10 cellular contexts compared by ENCODE assay signal in the genomic region with DNA sequence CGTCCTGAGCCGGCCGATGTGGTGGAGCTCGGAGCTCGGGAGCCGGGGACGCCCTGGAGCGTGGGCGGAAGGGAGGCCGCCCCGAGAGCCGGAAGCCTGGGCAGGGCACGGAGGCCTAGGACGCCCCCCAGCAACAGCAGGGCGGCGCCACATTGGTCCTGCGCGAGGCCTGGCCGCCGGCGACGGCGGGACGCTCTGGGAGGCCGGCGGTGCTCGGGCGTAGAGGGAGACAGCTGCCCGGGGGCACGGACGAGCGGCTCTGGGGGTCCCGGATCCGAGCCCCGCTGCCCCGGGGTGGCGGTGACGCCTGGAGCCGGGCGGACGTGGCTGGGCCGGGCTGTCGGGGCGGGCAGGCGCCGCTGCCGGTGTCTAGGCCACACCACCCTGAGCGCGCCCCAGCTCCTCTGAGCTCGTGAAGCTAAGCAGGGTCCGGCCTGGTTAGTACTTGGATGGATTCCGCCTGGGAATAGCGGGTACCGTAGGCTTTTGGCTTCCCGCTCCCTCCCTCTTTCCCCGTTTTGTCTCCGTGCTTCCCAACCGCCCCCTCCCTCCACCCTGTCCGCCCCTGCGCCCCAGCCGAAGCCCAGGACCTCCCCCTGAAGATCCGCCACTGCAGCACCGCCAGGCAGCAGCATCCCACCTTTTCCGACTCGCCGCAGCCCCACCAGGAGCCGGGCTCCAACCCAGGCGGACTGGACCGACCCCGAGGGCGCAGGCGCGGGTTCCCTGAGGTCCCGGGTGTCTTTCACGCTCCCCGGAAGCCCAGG. TPM values are rescaled to one million over a fixed set of nuclear protein-coding genes. Genes with fewer than 3 reads are reported as not detected.
DNase-seq lines count a peak whose midpoint lies in the region; ATAC-seq and TF ChIP-seq lines count a peak whose summit lies in the region.
"Had no signal": no experiment of that assay in that cellular context is flagged by ENCODE, and none has a peak within 500 bp of the region (broad histone marks: within the 10 kb centered on the region; RNA-seq: fewer than 3 reads in every experiment).

No MANE protein-coding gene starts in this region.

- peak overlapping the region; percentile 78 for H3K4me2 ChIP-seq in smooth muscle cell

- H3K9me3 ChIP-seq in smooth muscle cell (replicated peaks; ENCODE audit: low read depth), result no peaks in the 10 kb centered on the region

- TF ChIP-seq CTCF in foreskin keratinocyte (conservative IDR thresholded peaks at IDR 0.05) (no peak), smooth muscle cell (IDR thresholded peaks at IDR 0.05; ENCODE audit: borderline replicate concordance, insufficient read depth, poor library complexity, severe bottlenecking) (no peak)

- H3K4me1 ChIP-seq in foreskin keratinocyte (no peaks in the 10 kb centered on the region), smooth muscle cell (ENCODE audit: low read depth) (no peaks in the 10 kb centered on the region)

- no peak overlapping the region for H3K9ac ChIP-seq in smooth muscle cell (ENCODE audit: low read depth)

- H3K4me3 ChIP-seq in smooth muscle cell, result peak overlapping the region; percentile 41

- ATAC-seq in GM18511 (IDR thresholded peaks at IDR 0.05; ENCODE audit: unreplicated experiment), result peak; percentile 57
- ATAC-seq in foreskin keratinocyte, result peak; percentile 57
- ATAC-seq in GM21529 (IDR thresholded peaks at IDR 0.05; ENCODE audit: unreplicated experiment), result no peak
- ATAC-seq in GM21576 (IDR thresholded peaks at IDR 0.05; ENCODE audit: unreplicated experiment), result no peak

- no peak overlapping the region for H3K27ac ChIP-seq in foreskin keratinocyte
- H3K27ac ChIP-seq in smooth muscle cell (ENCODE audit: low read depth), result no peak overlapping the region

- H3K79me2 ChIP-seq in smooth muscle cell (ENCODE audit: low read depth), result no peaks in the 10 kb centered on the region

- H3F3A ChIP-seq in smooth muscle cell (ENCODE audit: low read depth), result no peaks in the 10 kb centered on the region

- DNase-seq in NCI-H460 (ENCODE audit: extremely low read depth, low read depth) (peak; percentile 33), foreskin keratinocyte (no peak), smooth muscle cell (lab: John Stamatoyannopoulos, UW; ENCODE audit: unreplicated experiment) (no peak), DMS153 (lab: John Stamatoyannopoulos, UW) (no peak), NCI-H187 treated with DMSO at 0.1 percent for 48 hours (lab: John Stamatoyannopoulos, UW) (no peak)
- DNase-seq: head of caudate nucleus, NCI-H1092 treated with DMSO at 0.1 percent for 48 hours had no signal

- H3K27me3 ChIP-seq in foreskin keratinocyte, result peaks cover 64% of the 10 kb centered on the region
- peaks cover 66% of the 10 kb centered on the region for H3K27me3 ChIP-seq in smooth muscle cell (ENCODE audit: low read depth)

- peak overlapping the region; percentile 58 for H2AFZ ChIP-seq in smooth muscle cell (ENCODE audit: low read depth)

- no peaks in the 10 kb centered on the region for H4K20me1 ChIP-seq in smooth muscle cell (ENCODE audit: low read depth)

- 58% methylated on average over 43 of the region's 76 CpGs for WGBS in smooth muscle cell (ENCODE audit: low lambda C conversion rate)

- no peaks in the 10 kb centered on the region for H3K36me3 ChIP-seq in smooth muscle cell (ENCODE audit: low read depth)

RNA-seq across cellular contexts. Expression of gene FRG2, which starts 12.1 kb away (rescaled TPM):
- not detected in 2 replicates for total RNA-seq in NCI-H460 (2014; rRNA removed; shearing (Covaris generic))
- not detected in 2 replicates for polyA plus RNA-seq in NCI-H460 (2014; cell fraction: nucleus; rRNA removed)
- total RNA-seq in foreskin keratinocyte (not detected in 2 replicates), smooth muscle cell (not detected in 2 replicates)
- polyA plus RNA-seq in foreskin keratinocyte (not detected in 2 replicates), smooth muscle cell (not detected in 2 replicates)

RNA-seq across cellular contexts. Expression of gene DBET, which starts 49.3 kb away (rescaled TPM):
- 0.05 TPM in 1 of 2 replicates, not detected in the other for total RNA-seq in NCI-H460 (2014; rRNA removed; shearing (Covaris generic))
- polyA plus RNA-seq in NCI-H460 (2014; cell fraction: nucleus; rRNA removed), result not detected in 2 replicates
- total RNA-seq in foreskin keratinocyte (not detected in 2 replicates), smooth muscle cell (not detected in 2 replicates)
- polyA plus RNA-seq in foreskin keratinocyte (not detected in 2 replicates), smooth muscle cell (not detected in 2 replicates)

Comparison
In these comparisons a context has a peak if more than half of its experiments do, and no peak if none do; other contexts are left out.
1. ATAC-seq: peak in GM18511 (single experiment) and foreskin keratinocyte (single experiment); none in GM21529 (single experiment) and GM21576 (single experiment).